Comparison of ENCODE assay signal across 8 cellular contexts in the genomic region with DNA sequence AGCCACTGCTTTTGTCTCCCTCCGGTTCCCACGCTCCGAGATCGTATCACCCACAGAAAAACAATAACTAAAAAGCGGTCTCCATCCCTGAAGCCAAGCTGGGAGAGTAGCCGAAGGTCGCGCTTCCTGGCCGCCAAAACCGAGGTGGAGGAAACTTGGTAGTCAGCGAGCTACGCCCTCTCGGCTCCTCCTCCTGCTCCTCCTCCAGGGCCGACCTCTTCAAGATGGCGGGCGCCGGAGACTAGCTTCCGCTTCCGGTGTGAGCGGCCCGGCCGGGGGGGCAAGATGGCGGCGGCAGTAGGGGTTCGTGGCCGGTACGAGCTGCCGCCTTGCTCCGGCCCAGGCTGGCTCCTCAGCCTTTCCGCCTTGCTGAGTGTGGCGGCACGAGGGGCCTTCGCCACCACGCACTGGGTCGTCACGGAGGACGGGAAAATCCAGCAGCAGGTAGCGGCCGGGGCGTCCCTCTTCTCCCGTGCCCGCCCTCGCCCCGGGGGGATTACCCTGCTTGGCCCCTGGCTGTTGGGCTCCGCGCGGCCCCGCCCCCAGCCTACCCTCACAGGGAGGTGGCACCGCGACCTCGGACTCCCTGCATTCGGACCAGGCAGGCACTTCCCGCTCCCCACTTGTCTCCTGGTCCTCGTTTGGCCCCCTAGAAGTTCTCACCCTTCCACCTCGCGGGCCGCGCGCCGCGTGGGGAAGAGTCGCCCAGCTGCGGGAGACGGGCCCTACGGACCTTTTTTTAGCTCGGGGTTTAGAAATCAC. TPM values are rescaled to one million over a fixed set of nuclear protein-coding genes. Genes with fewer than 3 reads are reported as not detected.
DNase-seq lines count a peak whose midpoint lies in the region; ATAC-seq and TF ChIP-seq lines count a peak whose summit lies in the region.

A gene with protein sequence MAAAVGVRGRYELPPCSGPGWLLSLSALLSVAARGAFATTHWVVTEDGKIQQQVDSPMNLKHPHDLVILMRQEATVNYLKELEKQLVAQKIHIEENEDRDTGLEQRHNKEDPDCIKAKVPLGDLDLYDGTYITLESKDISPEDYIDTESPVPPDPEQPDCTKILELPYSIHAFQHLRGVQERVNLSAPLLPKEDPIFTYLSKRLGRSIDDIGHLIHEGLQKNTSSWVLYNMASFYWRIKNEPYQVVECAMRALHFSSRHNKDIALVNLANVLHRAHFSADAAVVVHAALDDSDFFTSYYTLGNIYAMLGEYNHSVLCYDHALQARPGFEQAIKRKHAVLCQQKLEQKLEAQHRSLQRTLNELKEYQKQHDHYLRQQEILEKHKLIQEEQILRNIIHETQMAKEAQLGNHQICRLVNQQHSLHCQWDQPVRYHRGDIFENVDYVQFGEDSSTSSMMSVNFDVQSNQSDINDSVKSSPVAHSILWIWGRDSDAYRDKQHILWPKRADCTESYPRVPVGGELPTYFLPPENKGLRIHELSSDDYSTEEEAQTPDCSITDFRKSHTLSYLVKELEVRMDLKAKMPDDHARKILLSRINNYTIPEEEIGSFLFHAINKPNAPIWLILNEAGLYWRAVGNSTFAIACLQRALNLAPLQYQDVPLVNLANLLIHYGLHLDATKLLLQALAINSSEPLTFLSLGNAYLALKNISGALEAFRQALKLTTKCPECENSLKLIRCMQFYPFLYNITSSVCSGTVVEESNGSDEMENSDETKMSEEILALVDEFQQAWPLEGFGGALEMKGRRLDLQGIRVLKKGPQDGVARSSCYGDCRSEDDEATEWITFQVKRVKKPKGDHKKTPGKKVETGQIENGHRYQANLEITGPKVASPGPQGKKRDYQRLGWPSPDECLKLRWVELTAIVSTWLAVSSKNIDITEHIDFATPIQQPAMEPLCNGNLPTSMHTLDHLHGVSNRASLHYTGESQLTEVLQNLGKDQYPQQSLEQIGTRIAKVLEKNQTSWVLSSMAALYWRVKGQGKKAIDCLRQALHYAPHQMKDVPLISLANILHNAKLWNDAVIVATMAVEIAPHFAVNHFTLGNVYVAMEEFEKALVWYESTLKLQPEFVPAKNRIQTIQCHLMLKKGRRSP (plus strand): TSS at position 251 of the 762 bp plus-strand sequence. CDS start 35 bp downstream, at position 286.

- peak within 1 kb of the TSS; percentile 98 for H3K4me3 ChIP-seq in left ventricle myocardium inferior

- no peaks in the 10 kb centered on the region for H3K36me3 ChIP-seq in left ventricle myocardium inferior

- DNase-seq in GM13976 (ENCODE audit: low spot score) = peak; percentile 93
- DNase-seq in NCI-H146 treated with DMSO at 0.1 percent for 48 hours (lab: John Stamatoyannopoulos, UW; ENCODE audit: unreplicated experiment) = peak; percentile 93
- DNase-seq in amniotic stem cell (lab: John Stamatoyannopoulos, UW) = peak; percentile 94
- DNase-seq in left ventricle myocardium inferior = peak; percentile 96
- peak; percentile 85 for DNase-seq in progenitor cell of endocrine pancreas (ENCODE audit: low spot score, unreplicated experiment)
- DNase-seq in ureter (ENCODE audit: low spot score) = peak; percentile 94

- H3K27me3 ChIP-seq in left ventricle myocardium inferior (ENCODE audit: low read depth) = no peaks in the 10 kb centered on the region

- H3K9me3 Mint-ChIP-seq in T-helper 1 cell treated with Interleukin-12 subunit alpha and Interleukin-12 subunit beta and Interleukin-4 antibody, amounts not matched to agents 30 μg/mL and 1 μg/mL, for 36 hours = no peaks in the 10 kb centered on the region
- H3K9me3 Mint-ChIP-seq in progenitor cell of endocrine pancreas (ENCODE audit: low read depth) = no peaks in the 10 kb centered on the region

- H3K4me1 Mint-ChIP-seq in T-helper 1 cell treated with Interleukin-12 subunit alpha and Interleukin-12 subunit beta and Interleukin-4 antibody, amounts not matched to agents 30 μg/mL and 1 μg/mL, for 36 hours (ENCODE audit: low read depth) = peaks cover 37% of the 10 kb centered on the region
- peaks cover 20% of the 10 kb centered on the region for H3K4me1 Mint-ChIP-seq in progenitor cell of endocrine pancreas (ENCODE audit: low read depth)

- peak within 1 kb of the TSS; percentile 92 for H3K27ac Mint-ChIP-seq in T-helper 1 cell treated with Interleukin-12 subunit alpha and Interleukin-12 subunit beta and Interleukin-4 antibody, amounts not matched to agents 30 μg/mL and 1 μg/mL, for 36 hours
- H3K27ac Mint-ChIP-seq in progenitor cell of endocrine pancreas = peak within 1 kb of the TSS; percentile 95

- peaks cover 44% of the 10 kb centered on the region for H3K4me1 ChIP-seq in left ventricle myocardium inferior

- peak; percentile 91 for ATAC-seq in HG02870 (IDR thresholded peaks at IDR 0.05; ENCODE audit: unreplicated experiment)

- intact Hi-C loops in left ventricle myocardium inferior (cut with micrococcal nuclease) = no loop called here

- H3K9me3 ChIP-seq in left ventricle myocardium inferior (replicated peaks) = no peaks in the 10 kb centered on the region

- peak within 1 kb of the TSS; percentile 94 for H3K27ac ChIP-seq in left ventricle myocardium inferior (replicated peaks)

- H3K27me3 Mint-ChIP-seq in T-helper 1 cell treated with Interleukin-12 subunit alpha and Interleukin-12 subunit beta and Interleukin-4 antibody, amounts not matched to agents 30 μg/mL and 1 μg/mL, for 36 hours (ENCODE audit: low read depth) = no peaks in the 10 kb centered on the region
- peaks cover 3% of the 10 kb centered on the region for H3K27me3 Mint-ChIP-seq in progenitor cell of endocrine pancreas

- peaks cover 13% of the 10 kb centered on the region for H3K36me3 Mint-ChIP-seq in T-helper 1 cell treated with Interleukin-12 subunit alpha and Interleukin-12 subunit beta and Interleukin-4 antibody, amounts not matched to agents 30 μg/mL and 1 μg/mL, for 36 hours (ENCODE audit: low read depth)
- H3K36me3 Mint-ChIP-seq in progenitor cell of endocrine pancreas (ENCODE audit: insufficient read depth) = peaks cover 1% of the 10 kb centered on the region

- peak within 1 kb of the TSS; percentile 92 for H3K4me3 Mint-ChIP-seq in T-helper 1 cell treated with Interleukin-12 subunit alpha and Interleukin-12 subunit beta and Interleukin-4 antibody, amounts not matched to agents 30 μg/mL and 1 μg/mL, for 36 hours
- peak within 1 kb of the TSS; percentile 89 for H3K4me3 Mint-ChIP-seq in progenitor cell of endocrine pancreas (ENCODE audit: low read depth)

- TF ChIP-seq CTCF in GM13976 (IDR thresholded peaks at IDR 0.05; ENCODE audit: borderline replicate concordance, control extremely low read depth, extremely low read depth, insufficient read depth, missing control alignments) = no peak
- TF ChIP-seq CTCF in left ventricle myocardium inferior (IDR thresholded peaks at IDR 0.05; ENCODE audit: borderline replicate concordance) = no peak
- TF ChIP-seq CTCF in progenitor cell of endocrine pancreas (IDR thresholded peaks at IDR 0.05; ENCODE audit: unreplicated experiment) = no peak

- in situ Hi-C loops in GM13976 (cut with MboI; ENCODE audit: low sequenced_read_pairs, unreplicated experiment) = no loop called here

RNA-seq across cellular contexts. Expression of the gene that starts here (rescaled TPM):
- total RNA-seq in left ventricle myocardium inferior (29.4 TPM), progenitor cell of endocrine pancreas (108 and 110 TPM in 2 replicates), ureter (148 TPM)

Comparison
In these comparisons a context has a peak if more than half of its experiments do, and no peak if none do; other contexts are left out.
1. Peak in every context shown above with its lines: DNase-seq, ATAC-seq, H3K4me3 ChIP-seq and H3K27ac ChIP-seq.